1 cellular context compared by ENCODE assay signal in genomic region chr20:32823737-32824588, GRCh38.
TF ChIP-seq lines count a peak whose summit lies in the region.

No MANE protein-coding gene starts in this region.

TF ChIP-seq in A549, 52 proteins besides CTCF, POLR2A, EP300 and RAD21 (continued from another document):
- no peak for TF ChIP-seq REST (IDR thresholded peaks at IDR 0.05)
